9 cellular contexts compared by ENCODE assay signal in the genomic region with DNA sequence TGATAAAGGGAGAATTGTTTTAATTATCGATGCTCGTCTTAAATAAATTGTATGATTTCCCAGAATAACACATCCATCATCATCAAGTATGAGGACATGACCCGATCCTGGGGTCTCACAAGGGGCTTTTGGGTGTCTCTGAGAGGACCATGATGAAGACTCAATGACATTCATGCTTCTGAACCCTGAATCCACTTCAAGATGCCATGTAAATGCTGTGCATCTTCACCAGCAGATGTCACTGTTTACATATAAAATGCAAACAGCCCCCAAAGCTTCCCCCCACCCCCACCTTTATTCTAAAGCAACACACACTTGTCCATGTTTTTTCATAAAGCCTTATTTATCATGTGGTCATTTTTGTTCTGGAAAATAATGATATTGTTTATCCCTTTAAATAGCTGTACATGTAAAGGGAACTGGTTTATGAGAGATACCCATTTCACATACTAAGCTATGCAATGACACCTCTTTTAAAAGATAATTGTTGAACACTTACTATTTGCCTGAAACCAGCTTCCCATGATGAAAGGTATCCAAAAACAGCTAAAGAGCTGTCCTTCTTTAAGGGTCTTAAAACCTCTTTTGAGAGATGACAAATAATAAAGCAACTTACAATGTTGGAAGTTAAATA.
DNase-seq lines count a peak whose midpoint lies in the region; ATAC-seq and TF ChIP-seq lines count a peak whose summit lies in the region.
"Had no signal": no experiment of that assay in that cellular context is flagged by ENCODE, and none has a peak within 500 bp of the region (broad histone marks: within the 10 kb centered on the region; RNA-seq: fewer than 3 reads in every experiment).

No MANE protein-coding gene starts in this region.

- no peaks in the 10 kb centered on the region for H3K9me3 ChIP-seq in breast epithelium
- H3K9me3 ChIP-seq in lung (ENCODE audit: control insufficient read depth in 2 of 2, insufficient read depth in 1 of 2, low read length in 1 of 2) = no peaks in the 10 kb centered on the region
- H3K9me3 ChIP-seq: neutrophil had no signal

- ATAC-seq in lung (ENCODE audit: insufficient read depth, low FRiP score) = no peak
- ATAC-seq in HG02678 (IDR thresholded peaks at IDR 0.05; ENCODE audit: unreplicated experiment) = no peak
- ATAC-seq in stimulated activated effector memory CD8-positive, alpha-beta T cell treated with anti-CD3 and anti-CD28 coated beads, Interleukin-12 subunit alpha, Interleukin-12 subunit beta, amount 100 ng/mL, for 72 hours = no peak

- TF ChIP-seq CTCF in LNCAP (IDR thresholded peaks at IDR 0.05) (peak; percentile 76), breast epithelium (IDR thresholded peaks at IDR 0.05) (peak in 2 of 3 donors; percentile 53 to 56), lung (IDR thresholded peaks at IDR 0.05; ENCODE audit: control extremely low read depth, extremely low read depth) (peak; percentile 37)

- no peaks in the 10 kb centered on the region for H3K4me1 ChIP-seq in breast epithelium
- no peaks in the 10 kb centered on the region for H3K4me1 ChIP-seq in lung (ENCODE audit: control insufficient read depth in 2 of 2, insufficient read depth in 2 of 2, low read length in 2 of 2)

- H3K36me3 Mint-ChIP-seq in stimulated activated effector memory CD8-positive, alpha-beta T cell treated with anti-CD3 and anti-CD28 coated beads, Interleukin-12 subunit alpha, Interleukin-12 subunit beta, amount 100 ng/mL, for 72 hours = no peaks in the 10 kb centered on the region

- H3K4me3 ChIP-seq in breast epithelium (no peak overlapping the region), lung (no peak overlapping the region)

- no peaks in the 10 kb centered on the region for H3K36me3 ChIP-seq in breast epithelium
- no peaks in the 10 kb centered on the region for H3K36me3 ChIP-seq in lung (ENCODE audit: control insufficient read depth in 2 of 2, insufficient read depth in 2 of 2, low read length in 2 of 2)
- H3K36me3 ChIP-seq: neutrophil had no signal

- peaks cover 2% of the 10 kb centered on the region for H3K9me3 Mint-ChIP-seq in stimulated activated effector memory CD8-positive, alpha-beta T cell treated with anti-CD3 and anti-CD28 coated beads, Interleukin-12 subunit alpha, Interleukin-12 subunit beta, amount 100 ng/mL, for 72 hours

- H3K27ac ChIP-seq in breast epithelium = no peak overlapping the region
- no peak overlapping the region for H3K27ac ChIP-seq in lung (ENCODE audit: low read depth in 1 of 2, low read length in 1 of 2)
- H3K27ac ChIP-seq: neutrophil had no signal

- H3K4me1 Mint-ChIP-seq in stimulated activated effector memory CD8-positive, alpha-beta T cell treated with anti-CD3 and anti-CD28 coated beads, Interleukin-12 subunit alpha, Interleukin-12 subunit beta, amount 100 ng/mL, for 72 hours = no peaks in the 10 kb centered on the region

- TF ChIP-seq POLR2A in breast epithelium (IDR thresholded peaks at IDR 0.05) = no peak

- no peak overlapping the region for H3K4me3 Mint-ChIP-seq in stimulated activated effector memory CD8-positive, alpha-beta T cell treated with anti-CD3 and anti-CD28 coated beads, Interleukin-12 subunit alpha, Interleukin-12 subunit beta, amount 100 ng/mL, for 72 hours

- DNase-seq in DMS53 (lab: John Stamatoyannopoulos, UW) (peak; percentile 38), DMS53 treated with DMSO at 0.1 percent for 48 hours (lab: John Stamatoyannopoulos, UW; ENCODE audit: unreplicated experiment) (no peak), breast epithelium (ENCODE audit: low spot score in 2 of 2) (no peak), lung (ENCODE audit: low spot score) (no peak), cortex of kidney (lab: John Stamatoyannopoulos, UW) (no peak)
- DNase-seq in stimulated activated effector memory CD8-positive, alpha-beta T cell treated with anti-CD3 and anti-CD28 coated beads, Interleukin-12 subunit alpha, Interleukin-12 subunit beta, amount 100 ng/mL, for 72 hours (ENCODE audit: low spot score in 2 of 2) = no peak

- intact Hi-C loops in breast epithelium (cut with DNase I; ENCODE audit: low total_unique reads) = no loop called here

- 56 to 70% methylated on average over 3 of the region's 3 CpGs for WGBS in lung, 2 donors

- H3K27me3 ChIP-seq in breast epithelium = no peaks in the 10 kb centered on the region
- no peaks in the 10 kb centered on the region for H3K27me3 ChIP-seq in lung (ENCODE audit: control insufficient read depth, insufficient read depth)
- H3K27me3 ChIP-seq: neutrophil had no signal

- no peak overlapping the region for H3K27ac Mint-ChIP-seq in stimulated activated effector memory CD8-positive, alpha-beta T cell treated with anti-CD3 and anti-CD28 coated beads, Interleukin-12 subunit alpha, Interleukin-12 subunit beta, amount 100 ng/mL, for 72 hours
